ENCODE assay signal across 24 cellular contexts in the genomic region with DNA sequence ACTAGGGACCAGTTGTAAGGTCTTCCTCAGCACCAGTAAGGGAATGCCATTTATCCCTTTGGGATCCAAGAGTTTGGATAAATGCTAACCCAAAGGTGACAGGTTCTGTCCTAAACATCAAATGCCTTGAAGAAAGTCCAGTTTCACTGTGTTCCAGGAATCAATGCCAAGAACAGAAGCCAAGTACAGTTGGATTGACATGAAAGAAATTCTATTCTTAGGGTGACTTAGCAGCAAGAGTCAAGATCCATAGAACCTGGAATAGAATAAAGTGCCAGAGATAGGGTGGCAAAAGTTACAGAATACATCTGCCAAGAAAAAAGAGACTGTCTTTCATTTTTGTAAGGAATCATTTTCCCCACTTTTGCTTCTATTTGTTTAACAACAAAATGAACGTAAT.
"Had no signal": no experiment of that assay in that cellular context is flagged by ENCODE, and none has a peak within 500 bp of the region (broad histone marks: within the 10 kb centered on the region; RNA-seq: fewer than 3 reads in every experiment).

No MANE protein-coding gene starts in this region.

- DNase-seq: colonic mucosa; cortex of kidney; effector CD8-positive, alpha-beta T cell; effector memory CD8-positive, alpha-beta T cell; endodermal cell; erythroblast; esophagus squamous epithelium; foreskin keratinocyte; hypothalamus; immature natural killer cell; islet precursor cell; kidney; kidney glomerular epithelial cell; left colon; left ventricle myocardium inferior; lower lobe of right lung; mesenchymal stem cell; mucosa of descending colon had no signal

- H3K4me1 ChIP-seq: colonic mucosa, esophagus squamous epithelium, gastroesophageal sphincter, heart left ventricle, lower lobe of right lung had no signal

- H3K4me3 ChIP-seq: colonic mucosa, esophagus squamous epithelium, gastroesophageal sphincter, heart left ventricle, hepatocyte, left ventricle myocardium inferior, lower lobe of right lung, mucosa of descending colon had no signal

- H3K36me3 ChIP-seq: colonic mucosa, esophagus squamous epithelium, gastroesophageal sphincter, heart left ventricle, left ventricle myocardium inferior, lower lobe of right lung had no signal

- ATAC-seq: effector memory CD8-positive, alpha-beta T cell; esophagus mucosa; foreskin keratinocyte; gastroesophageal sphincter; left colon; left lobe of liver; lower lobe of right lung; mucosa of descending colon had no signal

- H3K9me3 ChIP-seq: colonic mucosa, esophagus squamous epithelium, lower lobe of right lung had no signal

- H3K27me3 ChIP-seq: colonic mucosa, esophagus squamous epithelium, foreskin keratinocyte, gastroesophageal sphincter, heart left ventricle, hepatocyte had no signal

- H3K27ac ChIP-seq: colonic mucosa, epithelial cell of prostate, esophagus squamous epithelium, foreskin keratinocyte, heart left ventricle, hepatocyte, left ventricle myocardium inferior, lower lobe of right lung had no signal
